ENCODE assay signal across 8 cellular contexts in genomic region chr22:46087816-46088277, GRCh38.
DNase-seq lines count a peak whose midpoint lies in the region; ATAC-seq, FAIRE-seq and TF ChIP-seq lines count a peak whose summit lies in the region.

No MANE protein-coding gene starts in this region.

- FAIRE-seq in endothelial cell of umbilical vein (lab: Jason Lieb, UNC): peak; percentile 92

- dilution Hi-C loops in endothelial cell of umbilical vein (cut with MboI; ENCODE audit: extremely low pct_ligation_motif_present, low sequenced_read_pairs): no loop called here

- DNase-seq in Ammon's horn (ENCODE audit: low spot score) (peak; percentile 97), NCI-H226 (peak; percentile 57), endothelial cell of umbilical vein (ENCODE audit: low read depth, low spot score) (peak; percentile 85)
- DNase-seq in effector CD8-positive, alpha-beta T cell (lab: John Stamatoyannopoulos, UW): no peak
- no peak for DNase-seq in activated T-cell treated with anti-CD3 and anti-CD28 coated beads, Interleukin-2, amount 50 U/mL, for 24 hours
- no peak for DNase-seq in stimulated activated naive CD4-positive, alpha-beta T cell (lab: John Stamatoyannopoulos, UW)

- H3K27me3 ChIP-seq in endothelial cell of umbilical vein (ENCODE audit: control insufficient read depth in 2 of 2, insufficient read depth in 2 of 2, low read length in 2 of 2) (no peaks in the 10 kb centered on the region), muscle layer of colon (ENCODE audit: control insufficient read depth in 1 of 2, insufficient read depth in 2 of 2, low read length in 2 of 2) (no peaks in the 10 kb centered on the region)

- BruUV-seq in endothelial cell of umbilical vein (replicated peaks; lab: Mats Ljungman, UMichigan): no TSS peak

- H3K27ac ChIP-seq in endothelial cell of umbilical vein (ENCODE audit: insufficient read depth, low read depth, low read length) (peak overlapping the region; percentile 85), muscle layer of colon (ENCODE audit: low read depth, low read length) (peak overlapping the region; percentile 96)

- CTCF ChIA-PET in endothelial cell of umbilical vein (lab: Charles Lee): interaction anchor here (0.7 to 3.3 kb wide), 7 partner anchors 11 to 93 kb away, joined by 3 to 61 read pairs (median 11); no protein-coding TSS in a partner anchor

- H3K9me3 Mint-ChIP-seq in activated T-cell treated with anti-CD3 and anti-CD28 coated beads, Interleukin-2, amount 50 U/mL, for 24 hours: no peaks in the 10 kb centered on the region

- no peaks in the 10 kb centered on the region for H3K9me1 ChIP-seq in endothelial cell of umbilical vein (replicated peaks; ENCODE audit: control insufficient read depth, extremely low read depth, insufficient read depth, low read length)

- peaks cover 3% of the 10 kb centered on the region for H3K36me3 Mint-ChIP-seq in activated T-cell treated with anti-CD3 and anti-CD28 coated beads, Interleukin-2, amount 50 U/mL, for 24 hours (ENCODE audit: low read depth)

- no peaks in the 10 kb centered on the region for H4K20me1 ChIP-seq in endothelial cell of umbilical vein (replicated peaks; ENCODE audit: control insufficient read depth, extremely low read depth, insufficient read depth, low read length)

- no peaks in the 10 kb centered on the region for H3K9me3 ChIP-seq in endothelial cell of umbilical vein (replicated peaks; ENCODE audit: control insufficient read depth, insufficient read depth, low read length)
- no peaks in the 10 kb centered on the region for H3K9me3 ChIP-seq in muscle layer of colon (ENCODE audit: low read length)

- intact Hi-C loops in endothelial cell of umbilical vein (cut with micrococcal nuclease): loop anchor here (1.0 kb wide), 4 partner anchors 14 to 91 kb away; no protein-coding TSS in a partner anchor

- H2AFZ ChIP-seq in endothelial cell of umbilical vein (ENCODE audit: low read depth, low read length): no peak overlapping the region

- ATAC-seq in HG03139 (IDR thresholded peaks at IDR 0.05; ENCODE audit: unreplicated experiment): no peak

- peaks cover 100% of the 10 kb centered on the region for H3K79me2 ChIP-seq in endothelial cell of umbilical vein (ENCODE audit: control insufficient read depth, insufficient read depth, low read length)

- no peak overlapping the region for H3K27ac Mint-ChIP-seq in activated T-cell treated with anti-CD3 and anti-CD28 coated beads, Interleukin-2, amount 50 U/mL, for 24 hours

- H3K4me1 Mint-ChIP-seq in activated T-cell treated with anti-CD3 and anti-CD28 coated beads, Interleukin-2, amount 50 U/mL, for 24 hours (ENCODE audit: low read depth): peaks cover 5% of the 10 kb centered on the region

- H3K27me3 Mint-ChIP-seq in activated T-cell treated with anti-CD3 and anti-CD28 coated beads, Interleukin-2, amount 50 U/mL, for 24 hours: no peaks in the 10 kb centered on the region

- H3K4me2 ChIP-seq in endothelial cell of umbilical vein (ENCODE audit: insufficient read depth, low read length): peak overlapping the region; percentile 68

- TF ChIP-seq POLR2A in endothelial cell of umbilical vein (IDR thresholded peaks at IDR 0.05; ENCODE audit: low read depth, low read length): no peak

- H3K4me3 ChIP-seq in endothelial cell of umbilical vein (replicated peaks in 1 of 3; ENCODE audit: insufficient read depth in 1 of 3, low read depth in 1 of 3, low read length in 3 of 3): no peak overlapping the region
- peak overlapping the region; percentile 8 to 21 for H3K4me3 ChIP-seq in muscle layer of colon (ENCODE audit: low read depth in 1 of 2, low read length in 2 of 2)

- no peak overlapping the region for H3K4me3 Mint-ChIP-seq in activated T-cell treated with anti-CD3 and anti-CD28 coated beads, Interleukin-2, amount 50 U/mL, for 24 hours

- H3K36me3 ChIP-seq in endothelial cell of umbilical vein (ENCODE audit: control insufficient read depth in 2 of 2, extremely low read depth in 1 of 2, insufficient read depth in 2 of 2, low read length in 2 of 2): peaks cover 12 to 49% of the 10 kb centered on the region in 2 experiments
- peaks cover 25% of the 10 kb centered on the region for H3K36me3 ChIP-seq in muscle layer of colon (ENCODE audit: insufficient read depth, low read length)

- no peak for TF ChIP-seq CTCF in endothelial cell of umbilical vein (IDR thresholded peaks at IDR 0.05; ENCODE audit: extremely low read depth in 1 of 2, insufficient read depth in 1 of 2, low read depth in 1 of 2, low read length in 2 of 2)

- H3K4me1 ChIP-seq in endothelial cell of umbilical vein (ENCODE audit: control insufficient read depth, extremely low read depth, insufficient read depth, low read length): peaks cover 67% of the 10 kb centered on the region
- peaks cover 97% of the 10 kb centered on the region for H3K4me1 ChIP-seq in muscle layer of colon (ENCODE audit: insufficient read depth, low read length)

- POLR2A ChIA-PET in endothelial cell of umbilical vein (lab: Charles Lee): interaction anchor here (0.6 to 2.2 kb wide), 5 partner anchors 14 to 91 kb away, joined by 3 to 7 read pairs (median 5); no protein-coding TSS in a partner anchor

- H3K9ac ChIP-seq in endothelial cell of umbilical vein (replicated peaks; ENCODE audit: extremely low read depth, insufficient read depth, low read length): peak overlapping the region; percentile 61
- H3K9ac ChIP-seq in muscle layer of colon (ENCODE audit: low read length): peak overlapping the region; percentile 37

TF ChIP-seq in endothelial cell of umbilical vein, 7 proteins besides CTCF, POLR2A, EP300 and RAD21:
- TF ChIP-seq MYC (IDR thresholded peaks at IDR 0.05; ENCODE audit: low read depth, low read length): no peak
- peak; percentile 42 for TF ChIP-seq POLR2AphosphoS5 (IDR thresholded peaks at IDR 0.05; ENCODE audit: insufficient read depth, low read depth, low read length)

Comparison
In these comparisons a context has a peak if more than half of its experiments do, and no peak if none do; other contexts are left out.
1. DNase-seq: peak in Ammon's horn (single experiment), NCI-H226 (single experiment) and endothelial cell of umbilical vein (single experiment); none in effector CD8-positive, alpha-beta T cell (single experiment), activated T-cell treated with anti-CD3 and anti-CD28 coated beads, Interleukin-2, amount 50 U/mL, for 24 hours (single experiment) and stimulated activated naive CD4-positive, alpha-beta T cell (0 of 6).
2. H3K4me3 ChIP-seq: peak in muscle layer of colon (2 of 2); none in endothelial cell of umbilical vein (0 of 3).